In genomic region chr2:144548088-144548487, GRCh38 we compare ENCODE assay signal across 23 cellular contexts. TPM values are rescaled to one million over a fixed set of nuclear protein-coding genes. Genes with fewer than 3 reads are reported as not detected.
A peak's percentile ranks its signal among the peaks of the same experiment; 100 is the strongest.
DNase-seq lines count a peak whose midpoint lies in the region; ATAC-seq and TF ChIP-seq lines count a peak whose summit lies in the region.
"Had no signal": no experiment of that assay in that cellular context is flagged by ENCODE, and none has a peak within 500 bp of the region (broad histone marks: within the 10 kb centered on the region; RNA-seq: fewer than 3 reads in every experiment).

No MANE protein-coding gene starts in this region.

- peak; percentile 58 to 78 for ATAC-seq in stimulated activated naive B cell treated with anti-CD40 and anti-IgM and Interleukin-4, amounts not matched to agents 10 μg/mL and 1 μg/mL and 100 μg/mL, for 72 hours (replicated peaks)
- ATAC-seq: right lobe of liver had no signal

- H3K27me3 Mint-ChIP-seq in stimulated activated naive B cell treated with anti-CD40 and anti-IgM and Interleukin-4, amounts not matched to agents 10 μg/mL and 1 μg/mL and 100 μg/mL, for 72 hours, result peaks cover 22 to 30% of the 10 kb centered on the region in 2 donors
- H3K27me3 Mint-ChIP-seq in CD8-positive, alpha-beta memory T cell, result no peaks in the 10 kb centered on the region
- peaks cover 12% of the 10 kb centered on the region for H3K27me3 Mint-ChIP-seq in activated CD4-positive, alpha-beta memory T cell treated with anti-CD3 and anti-CD28 coated beads, Interleukin-2, amount 10 ng/mL, durations not matched to agents 7 days and 5 days

- no peak overlapping the region for H3K4me3 Mint-ChIP-seq in stimulated activated naive B cell treated with anti-CD40 and anti-IgM and Interleukin-4, amounts not matched to agents 10 μg/mL and 1 μg/mL and 100 μg/mL, for 72 hours
- H3K4me3 Mint-ChIP-seq in CD8-positive, alpha-beta memory T cell, result no peak overlapping the region
- H3K4me3 Mint-ChIP-seq in activated CD4-positive, alpha-beta memory T cell treated with anti-CD3 and anti-CD28 coated beads, Interleukin-2, amount 10 ng/mL, durations not matched to agents 7 days and 5 days, result no peak overlapping the region
- H3K4me3 Mint-ChIP-seq: activated CD4-positive, alpha-beta T cell treated with anti-CD3 and anti-CD28 coated beads, Interleukin-2, amount 10 ng/mL, durations not matched to agents 7 days and 5 days; activated CD8-positive, alpha-beta memory T cell treated with anti-CD3 and anti-CD28 coated beads, Interleukin-2, amount 10 ng/mL, durations not matched to agents 7 days and 5 days; activated naive CD4-positive, alpha-beta T cell treated with anti-CD3 and anti-CD28 coated beads for 36 hours; type B pancreatic cell had no signal

- no peaks in the 10 kb centered on the region for H3K9me3 ChIP-seq in OCI-LY1 (ENCODE audit: low read length)
- no peaks in the 10 kb centered on the region for H3K9me3 ChIP-seq in fibroblast of lung (ENCODE audit: control insufficient read depth, insufficient read depth, low read depth, low read length)
- no peaks in the 10 kb centered on the region for H3K9me3 ChIP-seq in CD8-positive, alpha-beta memory T cell (ENCODE audit: low read length)
- H3K9me3 ChIP-seq: right lobe of liver had no signal

- POLR2A ChIA-PET in CD8-positive, alpha-beta memory T cell (lab: Charles Lee), result no interaction called here
- POLR2A ChIA-PET in activated CD4-positive, alpha-beta memory T cell treated with anti-CD3 and anti-CD28 coated beads, Interleukin-2, amount 10 ng/mL, durations not matched to agents 7 days and 5 days (lab: Charles Lee), result no interaction called here

- peak overlapping the region; percentile 11 for H3K27ac ChIP-seq in OCI-LY1 (ENCODE audit: low read depth, low read length, poor library complexity, severe bottlenecking)
- H3K27ac ChIP-seq in fibroblast of lung (ENCODE audit: insufficient read depth, low read length), result no peak overlapping the region
- H3K27ac ChIP-seq in CD8-positive, alpha-beta memory T cell (ENCODE audit: low read depth, low read length), result no peak overlapping the region
- H3K27ac ChIP-seq: coronary artery, esophagus muscularis mucosa, right lobe of liver, RWPE1, WERI-Rb-1 had no signal

- H3K36me3 Mint-ChIP-seq in stimulated activated naive B cell treated with anti-CD40 and anti-IgM and Interleukin-4, amounts not matched to agents 10 μg/mL and 1 μg/mL and 100 μg/mL, for 72 hours, result peaks cover 0 to 2% of the 10 kb centered on the region in 2 donors
- no peaks in the 10 kb centered on the region for H3K36me3 Mint-ChIP-seq in CD8-positive, alpha-beta memory T cell
- H3K36me3 Mint-ChIP-seq in activated CD4-positive, alpha-beta memory T cell treated with anti-CD3 and anti-CD28 coated beads, Interleukin-2, amount 10 ng/mL, durations not matched to agents 7 days and 5 days (ENCODE audit: low read depth), result no peaks in the 10 kb centered on the region
- H3K36me3 Mint-ChIP-seq: activated CD8-positive, alpha-beta memory T cell treated with anti-CD3 and anti-CD28 coated beads, Interleukin-2, amount 10 ng/mL, durations not matched to agents 7 days and 5 days; type B pancreatic cell had no signal

- H3K4me1 ChIP-seq in OCI-LY1 (ENCODE audit: insufficient read depth, low read length, severe bottlenecking), result peaks cover 38% of the 10 kb centered on the region
- peaks cover 5% of the 10 kb centered on the region for H3K4me1 ChIP-seq in fibroblast of lung (ENCODE audit: control insufficient read depth, extremely low read depth, insufficient read depth, low read length)
- H3K4me1 ChIP-seq in CD8-positive, alpha-beta memory T cell (ENCODE audit: insufficient read depth, low read length), result no peaks in the 10 kb centered on the region
- H3K4me1 ChIP-seq: right lobe of liver had no signal

- peaks cover 0 to 1% of the 10 kb centered on the region in 2 donors for H3K9me3 Mint-ChIP-seq in stimulated activated naive B cell treated with anti-CD40 and anti-IgM and Interleukin-4, amounts not matched to agents 10 μg/mL and 1 μg/mL and 100 μg/mL, for 72 hours
- no peaks in the 10 kb centered on the region for H3K9me3 Mint-ChIP-seq in CD8-positive, alpha-beta memory T cell
- H3K9me3 Mint-ChIP-seq in activated CD4-positive, alpha-beta memory T cell treated with anti-CD3 and anti-CD28 coated beads, Interleukin-2, amount 10 ng/mL, durations not matched to agents 7 days and 5 days, result no peaks in the 10 kb centered on the region
- H3K9me3 Mint-ChIP-seq: activated CD4-positive, alpha-beta T cell treated with anti-CD3 and anti-CD28 coated beads, Interleukin-2, amount 10 ng/mL, durations not matched to agents 7 days and 5 days; activated naive CD4-positive, alpha-beta T cell treated with anti-CD3 and anti-CD28 coated beads for 36 hours; type B pancreatic cell had no signal

- H3K4me1 Mint-ChIP-seq in stimulated activated naive B cell treated with anti-CD40 and anti-IgM and Interleukin-4, amounts not matched to agents 10 μg/mL and 1 μg/mL and 100 μg/mL, for 72 hours, result peaks cover 6 to 21% of the 10 kb centered on the region in 2 donors
- peaks cover 9 to 15% (median 13%) of the 10 kb centered on the region in 3 donors for H3K4me1 Mint-ChIP-seq in CD8-positive, alpha-beta memory T cell
- peaks cover 7% of the 10 kb centered on the region for H3K4me1 Mint-ChIP-seq in activated CD4-positive, alpha-beta memory T cell treated with anti-CD3 and anti-CD28 coated beads, Interleukin-2, amount 10 ng/mL, durations not matched to agents 7 days and 5 days
- H3K4me1 Mint-ChIP-seq: activated CD4-positive, alpha-beta T cell treated with anti-CD3 and anti-CD28 coated beads, Interleukin-2, amount 10 ng/mL, durations not matched to agents 7 days and 5 days had no signal

- H3K4me3 ChIP-seq in OCI-LY1 (ENCODE audit: low read depth, low read length, poor library complexity, severe bottlenecking), result no peak overlapping the region
- no peak overlapping the region for H3K4me3 ChIP-seq in fibroblast of lung (replicated peaks in 1 of 4; ENCODE audit: control extremely low read depth in 1 of 4, insufficient read depth in 1 of 4, low read depth in 3 of 4, low read length in 4 of 4)
- H3K4me3 ChIP-seq in CD8-positive, alpha-beta memory T cell (ENCODE audit: low read length), result no peak overlapping the region
- H3K4me3 ChIP-seq: coronary artery, esophagus muscularis mucosa, right lobe of liver had no signal

- CTCF ChIA-PET in CD8-positive, alpha-beta memory T cell (lab: Charles Lee), result no interaction called here
- CTCF ChIA-PET in activated CD4-positive, alpha-beta memory T cell treated with anti-CD3 and anti-CD28 coated beads, Interleukin-2, amount 10 ng/mL, durations not matched to agents 7 days and 5 days (lab: Charles Lee), result no interaction called here

- H3K9ac ChIP-seq in OCI-LY1 (ENCODE audit: low read length) (no peak overlapping the region), fibroblast of lung (ENCODE audit: insufficient read depth, low read length) (no peak overlapping the region)

- no peaks in the 10 kb centered on the region for H3K9me2 ChIP-seq in OCI-LY1 (ENCODE audit: low read depth, low read length)

- peak; percentile 4 for DNase-seq in NOMO-1 treated with DMSO at 0.1 percent for 48 hours (lab: John Stamatoyannopoulos, UW; ENCODE audit: unreplicated experiment)
- no peak for DNase-seq in NOMO-1 treated with dmso at 0.1 percent for 144 hours (lab: John Stamatoyannopoulos, UW; ENCODE audit: unreplicated experiment)
- no peak for DNase-seq in fibroblast of lung (ENCODE audit: low read depth in 2 of 2)
- DNase-seq in stimulated activated naive B cell treated with anti-CD40 and anti-IgM and Interleukin-4, amounts not matched to agents 10 μg/mL and 1 μg/mL and 100 μg/mL, for 72 hours, result no peak
- DNase-seq in T-helper 1 cell, result no peak
- no peak for DNase-seq in CD8-positive, alpha-beta memory T cell
- no peak for DNase-seq in activated CD4-positive, alpha-beta memory T cell treated with anti-CD3 and anti-CD28 coated beads, Interleukin-2, amount 10 ng/mL, durations not matched to agents 7 days and 5 days
- DNase-seq: activated CD4-positive, alpha-beta T cell treated with anti-CD3 and anti-CD28 coated beads, Interleukin-2, amount 10 ng/mL, durations not matched to agents 7 days and 5 days; activated CD8-positive, alpha-beta memory T cell treated with anti-CD3 and anti-CD28 coated beads, Interleukin-2, amount 10 ng/mL, durations not matched to agents 7 days and 5 days; activated naive CD4-positive, alpha-beta T cell treated with anti-CD3 and anti-CD28 coated beads for 36 hours; COR-L47; DMS79; NCI-H1417 treated with DMSO at 0.1 percent for 48 hours; NCI-H526 treated with DMSO at 0.1 percent for 48 hours; right lobe of liver; stimulated activated CD4-positive, alpha-beta T cell treated with anti-CD3 and anti-CD28 coated beads, Interleukin-15, amount 100 ng/mL, for 24 hours; stimulated activated CD8-positive, alpha-beta memory T cell treated with anti-CD3 and anti-CD28 coated beads, Interleukin-4, amount 100 ng/mL, for 48 hours; WERI-Rb-1 had no signal

- H3K4me2 ChIP-seq in OCI-LY1 (ENCODE audit: low read length) (no peak overlapping the region), fibroblast of lung (ENCODE audit: extremely low read depth, insufficient read depth, low read length) (no peak overlapping the region)

- H3K36me3 ChIP-seq in OCI-LY1 (ENCODE audit: insufficient read depth, low read length), result no peaks in the 10 kb centered on the region; the same call in 1 of the 2 replicates
- no peaks in the 10 kb centered on the region for H3K36me3 ChIP-seq in fibroblast of lung (ENCODE audit: control insufficient read depth, insufficient read depth, low read length)
- no peaks in the 10 kb centered on the region for H3K36me3 ChIP-seq in CD8-positive, alpha-beta memory T cell (ENCODE audit: insufficient read depth, low read length)
- H3K36me3 ChIP-seq: esophagus muscularis mucosa, right lobe of liver, WERI-Rb-1 had no signal

- H3K79me2 ChIP-seq in OCI-LY1 (ENCODE audit: insufficient read depth, low read length) (no peaks in the 10 kb centered on the region), fibroblast of lung (ENCODE audit: control insufficient read depth, insufficient read depth, low read length) (no peaks in the 10 kb centered on the region)

- H3K27ac Mint-ChIP-seq in stimulated activated naive B cell treated with anti-CD40 and anti-IgM and Interleukin-4, amounts not matched to agents 10 μg/mL and 1 μg/mL and 100 μg/mL, for 72 hours, result no peak overlapping the region
- H3K27ac Mint-ChIP-seq in CD8-positive, alpha-beta memory T cell, result peak overlapping the region in 2 of 8 donors; percentile 30 to 46
- H3K27ac Mint-ChIP-seq in activated CD4-positive, alpha-beta memory T cell treated with anti-CD3 and anti-CD28 coated beads, Interleukin-2, amount 10 ng/mL, durations not matched to agents 7 days and 5 days, result no peak overlapping the region
- H3K27ac Mint-ChIP-seq: activated CD4-positive, alpha-beta T cell treated with anti-CD3 and anti-CD28 coated beads, Interleukin-2, amount 10 ng/mL, durations not matched to agents 7 days and 5 days; activated CD8-positive, alpha-beta memory T cell treated with anti-CD3 and anti-CD28 coated beads, Interleukin-2, amount 10 ng/mL, durations not matched to agents 7 days and 5 days; activated naive CD4-positive, alpha-beta T cell treated with anti-CD3 and anti-CD28 coated beads for 36 hours; type B pancreatic cell had no signal

- H2AFZ ChIP-seq in OCI-LY1 (ENCODE audit: low read length) (no peak overlapping the region), fibroblast of lung (ENCODE audit: low read length) (peak overlapping the region; percentile 9)

- H3F3A ChIP-seq in OCI-LY1 (ENCODE audit: insufficient read depth, low read length), result no peaks in the 10 kb centered on the region

- H4K20me1 ChIP-seq in OCI-LY1 (ENCODE audit: insufficient read depth, low read length) (no peaks in the 10 kb centered on the region), fibroblast of lung (ENCODE audit: control insufficient read depth, extremely low read depth, insufficient read depth, low read length) (no peaks in the 10 kb centered on the region)

- H3K27me3 ChIP-seq in OCI-LY1 (ENCODE audit: insufficient read depth, low read length), result no peaks in the 10 kb centered on the region
- no peaks in the 10 kb centered on the region for H3K27me3 ChIP-seq in fibroblast of lung (ENCODE audit: control insufficient read depth, insufficient read depth, low read length)
- H3K27me3 ChIP-seq in CD8-positive, alpha-beta memory T cell (ENCODE audit: insufficient read depth, low read length, poor library complexity, severe bottlenecking), result no peaks in the 10 kb centered on the region
- H3K27me3 ChIP-seq: esophagus muscularis mucosa, right lobe of liver had no signal

- no peak for TF ChIP-seq CTCF in OCI-LY1 (IDR thresholded peaks at IDR 0.05; ENCODE audit: low read length)
- no peak for TF ChIP-seq CTCF in fibroblast of lung (conservative IDR thresholded peaks at IDR 0.05 in 1 of 2, IDR thresholded peaks at IDR 0.05 in 1 of 2; ENCODE audit: low read depth in 1 of 2, low read length in 2 of 2)

RNA-seq across cellular contexts. Expression of gene ZEB2, which starts 28.2 kb away (rescaled TPM):
- total RNA-seq in fibroblast of lung, result 68.8 and 91.0 TPM in 2 replicates
- 62.7 and 130 TPM in 2 replicates for polyA plus RNA-seq in fibroblast of lung
- 35.8 and 75.9 TPM in 2 replicates for polyA plus RNA-seq in fibroblast of lung (2012)
- polyA minus RNA-seq in fibroblast of lung (ENCODE audit: low replicate concordance), result 89.0 and 128 TPM in 2 replicates
- total RNA-seq in CD8-positive, alpha-beta memory T cell, result 10 to 100 TPM; 32.7 to 35.8 TPM
- 20.6 TPM for polyA plus RNA-seq in CD8-positive, alpha-beta memory T cell
- 10 to 100 TPM; 19.4 to 20.6 TPM for total RNA-seq in activated CD4-positive, alpha-beta memory T cell treated with anti-CD3 and anti-CD28 coated beads, Interleukin-2, amount 10 ng/mL, durations not matched to agents 7 days and 5 days
